2 cellular contexts compared by ENCODE assay signal in genomic region chrX:63434665-63435064, GRCh38.
A peak's percentile ranks its signal among the peaks of the same experiment; 100 is the strongest.
TF ChIP-seq lines count a peak whose summit lies in the region.

No MANE protein-coding gene starts in this region.

TF ChIP-seq in SK-N-SH treated with all-trans-retinoic acid at 6 μM for 48 hours, 23 proteins besides CTCF, POLR2A, EP300 and RAD21 (continued from another document):
- no peak for TF ChIP-seq POU6F1 (CRISPR knock-in tag; IDR thresholded peaks at IDR 0.05; ENCODE audit: borderline replicate concordance, low read depth)
- TF ChIP-seq TOX (CRISPR knock-in tag; IDR thresholded peaks at IDR 0.05; ENCODE audit: borderline replicate concordance) = no peak
- TF ChIP-seq CREB5 (CRISPR knock-in tag; IDR thresholded peaks at IDR 0.05; ENCODE audit: low read depth) = no peak
- TF ChIP-seq ZNF8 (CRISPR knock-in tag; IDR thresholded peaks at IDR 0.05) = no peak
- no peak for TF ChIP-seq TSHZ2 (CRISPR knock-in tag; IDR thresholded peaks at IDR 0.05)

TF ChIP-seq in K562, 482 proteins besides CTCF, POLR2A, EP300 and RAD21 (continued from another document and continues in another):
- TF ChIP-seq ATF4 (CRISPR knock-in tag; IDR thresholded peaks at IDR 0.05) (peak; percentile 79), ILK (tag; IDR thresholded peaks at IDR 0.05; ENCODE audit: borderline replicate concordance, low read depth) (peak; percentile 61; the same call in 1 of the 2 replicates), STAT5A (IDR thresholded peaks at IDR 0.05; ENCODE audit: borderline replicate concordance, low read length) (peak; percentile 55; the same call in 1 of the 2 replicates), POLR2H (tag; IDR thresholded peaks at IDR 0.05; ENCODE audit: low read depth) (peak; percentile 63; the same call in 1 of the 2 replicates), PRDM10 (IDR thresholded peaks at IDR 0.05; ENCODE audit: partially characterized antibody) (peak; percentile 62), SMARCA4 (IDR thresholded peaks at IDR 0.05) (peak; percentile 54), ZNF184 (CRISPR knock-in tag; IDR thresholded peaks at IDR 0.05) (no peak), YY1 (IDR thresholded peaks at IDR 0.05; ENCODE audit: borderline replicate concordance in 1 of 3, control insufficient read depth in 1 of 3, extremely low read depth in 1 of 3, insufficient read depth in 3 of 3, insufficient read length in 1 of 3, insufficient replicate concordance in 2 of 3, low read depth in 1 of 3, low read length in 2 of 3) (peak; percentile 64 to 96 (median 80)), GABPA (tag; conservative IDR thresholded peaks at IDR 0.05; ENCODE audit: low read depth) (peak; percentile 25; the same call in 1 of the 2 replicates), ZBTB11 (CRISPR knock-in tag; IDR thresholded peaks at IDR 0.05) (peak in 1 of 3 experiments; percentile 76; a peak in 2 of 6 replicates), TSHZ1 (CRISPR knock-in tag; IDR thresholded peaks at IDR 0.05) (0 out of 2 replicates have a peak, but pooled peaks have one; percentile 34), HMBOX1 (IDR thresholded peaks at IDR 0.05) (0 out of 2 replicates have a peak, but pooled peaks have one; percentile 28), ZNF707 (CRISPR knock-in tag; conservative IDR thresholded peaks at IDR 0.05) (peak; percentile 57; the same call in 1 of the 2 replicates), MEF2D (tag; conservative IDR thresholded peaks at IDR 0.05; ENCODE audit: low read depth) (peak; percentile 79), PYGO2 (tag; IDR thresholded peaks at IDR 0.05) (peak; percentile 86), PURB (CRISPR knock-in tag; IDR thresholded peaks at IDR 0.05; ENCODE audit: low read depth) (no peak), KLF6 (CRISPR knock-in tag; IDR thresholded peaks at IDR 0.05; ENCODE audit: borderline replicate concordance) (peak; percentile 96; the same call in 1 of the 2 replicates), NR2C2 (CRISPR knock-in tag; IDR thresholded peaks at IDR 0.05) (no peak), NR2C2 (tag; IDR thresholded peaks at IDR 0.05) (peak; percentile 21; the same call in 1 of the 2 replicates), DEAF1 (CRISPR knock-in tag; IDR thresholded peaks at IDR 0.05) (no peak), ARID1B (IDR thresholded peaks at IDR 0.05) (peak; percentile 87), ZNF668 (CRISPR knock-in tag; IDR thresholded peaks at IDR 0.05) (peak; percentile 72; the same call in 1 of the 2 replicates), ZNF311 (CRISPR knock-in tag; IDR thresholded peaks at IDR 0.05) (peak; percentile 96), SIN3B (IDR thresholded peaks at IDR 0.05; ENCODE audit: low read depth) (no peak), ZNF395 (CRISPR knock-in tag; IDR thresholded peaks at IDR 0.05) (peak; percentile 98), LEF1 (IDR thresholded peaks at IDR 0.05) (peak; percentile 49; the same call in 1 of the 2 replicates), ZFX (CRISPR knock-in tag; IDR thresholded peaks at IDR 0.05) (peak; percentile 61), ETV1 (tag; conservative IDR thresholded peaks at IDR 0.05; ENCODE audit: low read depth) (peak; percentile 64), HIVEP1 (CRISPR knock-in tag; IDR thresholded peaks at IDR 0.05) (peak; percentile 69; the same call in 1 of the 2 replicates), REST (CRISPR knock-in tag; IDR thresholded peaks at IDR 0.05; ENCODE audit: low read depth) (no peak), STAT5B (CRISPR knock-in tag; IDR thresholded peaks at IDR 0.05) (peak; percentile 53; the same call in 1 of the 2 replicates), SMAD3 (CRISPR knock-in tag; conservative IDR thresholded peaks at IDR 0.05) (peak; percentile 90), ZNF764 (CRISPR knock-in tag; IDR thresholded peaks at IDR 0.05; ENCODE audit: low read depth) (no peak), KAT8 (IDR thresholded peaks at IDR 0.05; ENCODE audit: low read depth) (peak; percentile 96)
